Comparison of ENCODE assay signal across 1 cellular context in genomic region chr7:80722596-80723141, GRCh38.
A peak's percentile ranks its signal among the peaks of the same experiment; 100 is the strongest.
TF ChIP-seq lines count a peak whose summit lies in the region.

No MANE protein-coding gene starts in this region.

TF ChIP-seq in HCT116, 20 proteins besides CTCF, POLR2A, EP300 and RAD21 (continued from another document):
- TF ChIP-seq REST (IDR thresholded peaks at IDR 0.05; ENCODE audit: low read depth) (no peak), SRF (IDR thresholded peaks at IDR 0.05; ENCODE audit: low read depth) (peak; percentile 84), ELF1 (IDR thresholded peaks at IDR 0.05; ENCODE audit: borderline replicate concordance, low read depth) (no peak), TCF7L2 (IDR thresholded peaks at IDR 0.05; ENCODE audit: borderline replicate concordance, extremely low read depth, insufficient read depth, insufficient read length) (peak; percentile 95), JUND (IDR thresholded peaks at IDR 0.05) (peak; percentile 99), POLR2AphosphoS5 (IDR thresholded peaks at IDR 0.05; ENCODE audit: low read depth, low read length) (peak; percentile 72), YY1 (IDR thresholded peaks at IDR 0.05; ENCODE audit: extremely low read depth, insufficient replicate concordance, low read depth, low read length) (peak; percentile 72), SIN3A (IDR thresholded peaks at IDR 0.05; ENCODE audit: low read depth) (peak; percentile 97), FOSL1 (IDR thresholded peaks at IDR 0.05; ENCODE audit: low read depth) (peak; percentile 96)
- TF ChIP-seq, protein P1, sequence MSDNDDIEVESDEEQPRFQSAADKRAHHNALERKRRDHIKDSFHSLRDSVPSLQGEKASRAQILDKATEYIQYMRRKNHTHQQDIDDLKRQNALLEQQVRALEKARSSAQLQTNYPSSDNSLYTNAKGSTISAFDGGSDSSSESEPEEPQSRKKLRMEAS (IDR thresholded peaks at IDR 0.05), result peak; percentile 86
